In the genomic region with DNA sequence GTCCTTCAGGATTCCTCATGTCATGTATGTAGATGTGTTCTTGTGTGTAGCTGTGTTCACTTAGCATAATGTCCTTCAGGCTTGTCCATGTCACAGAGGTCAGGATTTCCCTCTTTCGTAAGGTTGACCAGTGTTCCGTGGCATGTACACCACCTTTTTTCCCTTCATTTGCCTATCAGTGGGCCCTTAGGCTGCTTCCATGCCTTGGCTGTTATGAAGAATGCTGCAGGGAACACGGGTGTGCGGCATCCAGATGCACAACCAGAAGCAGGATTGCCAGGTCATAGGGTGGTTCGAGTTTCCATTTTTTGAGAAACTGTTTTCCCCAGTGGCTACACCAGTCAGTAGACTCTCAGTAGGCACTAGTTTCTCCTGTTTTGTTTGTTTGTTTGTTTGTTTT, we compare ENCODE assay signal across 29 cellular contexts. TPM values are rescaled to one million over a fixed set of nuclear protein-coding genes. Genes with fewer than 3 reads are reported as not detected.
"Had no signal": no experiment of that assay in that cellular context is flagged by ENCODE, and none has a peak within 500 bp of the region (broad histone marks: within the 10 kb centered on the region; RNA-seq: fewer than 3 reads in every experiment).

No MANE protein-coding gene starts in this region.

- H3K27me3 ChIP-seq: neural progenitor cell, ovary, right lobe of liver, sigmoid colon, suprapubic skin, testis, tibial artery, transverse colon, uterus had no signal

- H3K4me3 Mint-ChIP-seq: natural killer cell; nephron; neural progenitor cell; stimulated activated memory B cell treated with anti-CD40 and anti-IgM and Interleukin-4, amounts not matched to agents 10 μg/mL and 1 μg/mL and 100 μg/mL, for 72 hours; stimulated activated naive CD8-positive, alpha-beta T cell treated with anti-CD3 and anti-CD28 coated beads, Interleukin-15, amount 100 ng/mL, for 72 hours; type B pancreatic cell had no signal

- H3K9me3 Mint-ChIP-seq: natural killer cell; nephron; neural progenitor cell; stimulated activated memory B cell treated with anti-CD40 and anti-IgM and Interleukin-4, amounts not matched to agents 10 μg/mL and 1 μg/mL and 100 μg/mL, for 72 hours; stimulated activated naive CD8-positive, alpha-beta T cell treated with anti-CD3 and anti-CD28 coated beads, Interleukin-15, amount 100 ng/mL, for 72 hours; type B pancreatic cell had no signal

- H3K4me2 ChIP-seq: neural progenitor cell had no signal

- H3K27ac Mint-ChIP-seq: natural killer cell; neural progenitor cell; progenitor cell of endocrine pancreas; stimulated activated memory B cell treated with anti-CD40 and anti-IgM and Interleukin-4, amounts not matched to agents 10 μg/mL and 1 μg/mL and 100 μg/mL, for 72 hours; stimulated activated naive CD8-positive, alpha-beta T cell treated with anti-CD3 and anti-CD28 coated beads, Interleukin-15, amount 100 ng/mL, for 72 hours had no signal

- H3K9me3 ChIP-seq: ovary, psoas muscle, right lobe of liver, sigmoid colon, suprapubic skin, testis, tibial artery, transverse colon, upper lobe of right lung, uterus had no signal

- H3K27ac ChIP-seq: neural progenitor cell, ovary, parathyroid adenoma, psoas muscle, right lobe of liver, sigmoid colon, suprapubic skin, testis, tibial artery, transverse colon, upper lobe of right lung, uterus had no signal

- H3K27me3 Mint-ChIP-seq: stimulated activated memory B cell treated with anti-CD40 and anti-IgM and Interleukin-4, amounts not matched to agents 10 μg/mL and 1 μg/mL and 100 μg/mL, for 72 hours; stimulated activated naive CD8-positive, alpha-beta T cell treated with anti-CD3 and anti-CD28 coated beads, Interleukin-15, amount 100 ng/mL, for 72 hours had no signal

- H3K4me1 ChIP-seq: parathyroid adenoma, psoas muscle, right lobe of liver, suprapubic skin, testis, transverse colon, upper lobe of right lung, uterus had no signal

- H3K9ac ChIP-seq: neural progenitor cell, parathyroid adenoma had no signal

- DNase-seq: natural killer cell; occipital lobe; ovary; psoas muscle; right cardiac atrium; right lobe of liver; sigmoid colon; small intestine; stimulated activated CD4-positive, alpha-beta T cell treated with anti-CD3 and anti-CD28 coated beads, Interleukin-12 subunit alpha, Interleukin-12 subunit beta, amount 100 ng/mL, for 4 hours; stimulated activated CD4-positive, alpha-beta T cell treated with anti-CD3 and anti-CD28 coated beads, Interleukin-1b, Interleukin-23, amount 100 ng/mL, for 48 hours; stimulated activated CD4-positive, alpha-beta T cell treated with anti-CD3 and anti-CD28 coated beads, Interleukin-4, amount 100 ng/mL, for 1 hour; stimulated activated CD4-positive, alpha-beta T cell treated with anti-CD3 and anti-CD28 coated beads, Interleukin-4, amount 100 ng/mL, for 4 hours; stimulated activated CD8-positive, alpha-beta memory T cell treated with anti-CD3 and anti-CD28 coated beads, Interleukin-4, amount 100 ng/mL, for 48 hours; stimulated activated naive CD4-positive, alpha-beta T cell; stimulated activated naive CD8-positive, alpha-beta T cell treated with anti-CD3 and anti-CD28 coated beads, Interleukin-15, amount 100 ng/mL, for 72 hours; stimulated activated naive CD8-positive, alpha-beta T cell treated with anti-CD3 and anti-CD28 coated beads, Interleukin-15, Interleukin-2, amounts not matched to agents 100 U/mL and 50 U/mL, for 24 hours; substantia nigra; testis; tibial artery; transverse colon; upper lobe of right lung; uterus had no signal

- H3K79me2 ChIP-seq: parathyroid adenoma had no signal

- FAIRE-seq: small intestine had no signal

- H3K4me1 Mint-ChIP-seq: natural killer cell; stimulated activated memory B cell treated with anti-CD40 and anti-IgM and Interleukin-4, amounts not matched to agents 10 μg/mL and 1 μg/mL and 100 μg/mL, for 72 hours; stimulated activated naive CD8-positive, alpha-beta T cell treated with anti-CD3 and anti-CD28 coated beads, Interleukin-15, amount 100 ng/mL, for 72 hours had no signal

- H2AFZ ChIP-seq: neural progenitor cell, parathyroid adenoma had no signal

- H3K4me3 ChIP-seq: neural progenitor cell, ovary, psoas muscle, right lobe of liver, sigmoid colon, suprapubic skin, testis, tibial artery, transverse colon, upper lobe of right lung, uterus had no signal

- H3K36me3 ChIP-seq: neural progenitor cell, ovary, right lobe of liver, sigmoid colon, suprapubic skin, tibial artery, transverse colon, upper lobe of right lung, uterus had no signal

- H3K36me3 Mint-ChIP-seq: natural killer cell; neural progenitor cell; stimulated activated memory B cell treated with anti-CD40 and anti-IgM and Interleukin-4, amounts not matched to agents 10 μg/mL and 1 μg/mL and 100 μg/mL, for 72 hours; type B pancreatic cell had no signal

RNA-seq across cellular contexts. Expression of gene SYNDIG1, which starts 29.2 kb away (rescaled TPM):
- total RNA-seq: natural killer cell, psoas muscle, right lobe of liver, suprapubic skin, upper lobe of right lung had no signal
